In genomic region chr2:190136259-190136658, GRCh38 we compare ENCODE assay signal across 23 cellular contexts.
"Had no signal": no experiment of that assay in that cellular context is flagged by ENCODE, and none has a peak within 500 bp of the region (broad histone marks: within the 10 kb centered on the region; RNA-seq: fewer than 3 reads in every experiment).

No MANE protein-coding gene starts in this region.

- H3K27me3 Mint-ChIP-seq: activated naive CD8-positive, alpha-beta T cell treated with anti-CD3 and anti-CD28 coated beads for 36 hours; stimulated activated naive CD8-positive, alpha-beta T cell treated with anti-CD3 and anti-CD28 coated beads, Interleukin-15, Interleukin-2, amounts not matched to agents 100 ng/mL and 50 ng/mL, for 24 hours had no signal

- H3K9me3 ChIP-seq: gastroesophageal sphincter, pancreas, psoas muscle, thyroid gland had no signal

- H3K27ac Mint-ChIP-seq: activated naive CD8-positive, alpha-beta T cell treated with anti-CD3 and anti-CD28 coated beads for 36 hours; endodermal cell; nephron progenitor cell; stimulated activated naive CD8-positive, alpha-beta T cell treated with anti-CD3 and anti-CD28 coated beads, Interleukin-15, Interleukin-2, amounts not matched to agents 100 ng/mL and 50 ng/mL, for 24 hours; T-helper 1 cell treated with Interleukin-12 subunit alpha and Interleukin-12 subunit beta and Interleukin-4 antibody, amounts not matched to agents 30 μg/mL and 1 μg/mL, for 36 hours had no signal

- H3K36me3 ChIP-seq: esophagus squamous epithelium, gastroesophageal sphincter, heart left ventricle, pancreas, thyroid gland had no signal

- H3K27me3 ChIP-seq: esophagus squamous epithelium, gastroesophageal sphincter, heart left ventricle, pancreas, thyroid gland had no signal

- H3K4me1 ChIP-seq: esophagus squamous epithelium, gastroesophageal sphincter, heart left ventricle, pancreas, psoas muscle, thyroid gland had no signal

- H3K4me3 Mint-ChIP-seq: activated naive CD8-positive, alpha-beta T cell treated with anti-CD3 and anti-CD28 coated beads for 36 hours; activated T-cell treated with anti-CD3 and anti-CD28 coated beads, Interleukin-2, amount 50 U/mL, for 4 hours; endodermal cell; nephron progenitor cell; stimulated activated naive CD8-positive, alpha-beta T cell treated with anti-CD3 and anti-CD28 coated beads, Interleukin-15, Interleukin-2, amounts not matched to agents 100 ng/mL and 50 ng/mL, for 24 hours; T-helper 1 cell treated with Interleukin-12 subunit alpha and Interleukin-12 subunit beta and Interleukin-4 antibody, amounts not matched to agents 30 μg/mL and 1 μg/mL, for 36 hours had no signal

- ATAC-seq: activated T-cell treated with anti-CD3 and anti-CD28 coated beads, Interleukin-2, amount 50 U/mL, for 4 hours; gastroesophageal sphincter; heart left ventricle; psoas muscle; right cardiac atrium had no signal

- H3K4me3 ChIP-seq: coronary artery, esophagus squamous epithelium, gastroesophageal sphincter, heart left ventricle, lung, pancreas, psoas muscle, thyroid gland had no signal

- DNase-seq: activated CD4-positive, alpha-beta T cell treated with anti-CD3 and anti-CD28 coated beads for 4 hours; activated CD4-positive, alpha-beta T cell treated with anti-CD3 and anti-CD28 coated beads, Interleukin-2, amount 50 U/mL, for 48 hours; activated CD4-positive, CD25-positive, alpha-beta regulatory T cell; activated CD8-positive, alpha-beta memory T cell treated with anti-CD3 and anti-CD28 coated beads, Interleukin-2, amount 50 U/mL, for 48 hours; activated naive CD4-positive, alpha-beta T cell treated with Interleukin-2 at 50 U/mL for 16 hours; activated naive CD8-positive, alpha-beta T cell treated with anti-CD3 and anti-CD28 coated beads for 36 hours; activated T-cell treated with anti-CD3 and anti-CD28 coated beads, Interleukin-2, amount 50 U/mL, for 4 hours; endodermal cell; esophagus squamous epithelium; heart left ventricle; islet precursor cell; nephron progenitor cell; pancreas; psoas muscle; right cardiac atrium; stimulated activated CD4-positive, alpha-beta T cell treated with anti-CD3 and anti-CD28 coated beads, Interleukin-1b, Interleukin-23, amount 100 ng/mL, for 48 hours; substantia nigra; thyroid gland had no signal

- H3K4me1 Mint-ChIP-seq: activated naive CD8-positive, alpha-beta T cell treated with anti-CD3 and anti-CD28 coated beads for 36 hours; endodermal cell; nephron progenitor cell had no signal
